27 cellular contexts compared by ENCODE assay signal in genomic region chr2:121498731-121499130, GRCh38. TPM values are rescaled to one million over a fixed set of nuclear protein-coding genes. Genes with fewer than 3 reads are reported as not detected.
DNase-seq lines count a peak whose midpoint lies in the region; ATAC-seq, FAIRE-seq and TF ChIP-seq lines count a peak whose summit lies in the region.
"Had no signal": no experiment of that assay in that cellular context is flagged by ENCODE, and none has a peak within 500 bp of the region (broad histone marks: within the 10 kb centered on the region; RNA-seq: fewer than 3 reads in every experiment).

No MANE protein-coding gene starts in this region.

- POLR2A ChIA-PET in Panc1 (lab: Charles Lee): no interaction called here

- H3K27me3 Mint-ChIP-seq in activated CD4-positive, alpha-beta T cell treated with anti-CD3 and anti-CD28 coated beads, Interleukin-2, amount 10 ng/mL, durations not matched to agents 24 days and 14 days: no peaks in the 10 kb centered on the region
- peaks cover 0 to 3% (median 0%) of the 10 kb centered on the region in 3 donors for H3K27me3 Mint-ChIP-seq in immature natural killer cell (ENCODE audit: low read depth in 3 of 3)
- H3K27me3 Mint-ChIP-seq: CD8-positive, alpha-beta memory T cell had no signal

- intact Hi-C loops in activated CD4-positive, alpha-beta T cell treated with anti-CD3 and anti-CD28 coated beads, Interleukin-2, amount 10 ng/mL, durations not matched to agents 24 days and 14 days (cut with micrococcal nuclease): no loop called here
- intact Hi-C loops in Panc1 (cut with micrococcal nuclease; ENCODE audit: unreplicated experiment): no loop called here

- H3K4me3 Mint-ChIP-seq in activated CD4-positive, alpha-beta T cell treated with anti-CD3 and anti-CD28 coated beads, Interleukin-2, amount 10 ng/mL, durations not matched to agents 24 days and 14 days: no peak overlapping the region
- H3K4me3 Mint-ChIP-seq in immature natural killer cell: no peak overlapping the region
- H3K4me3 Mint-ChIP-seq: CD14-positive monocyte; CD8-positive, alpha-beta memory T cell had no signal

- no peak overlapping the region for H3K4me2 ChIP-seq in smooth muscle cell

- H3K27ac Mint-ChIP-seq in activated CD4-positive, alpha-beta T cell treated with anti-CD3 and anti-CD28 coated beads, Interleukin-2, amount 10 ng/mL, durations not matched to agents 24 days and 14 days: peak overlapping the region; percentile 41
- peak overlapping the region; percentile 31 to 87 (median 65) for H3K27ac Mint-ChIP-seq in immature natural killer cell
- H3K27ac Mint-ChIP-seq: CD14-positive monocyte had no signal

- H3K36me3 Mint-ChIP-seq in activated CD4-positive, alpha-beta T cell treated with anti-CD3 and anti-CD28 coated beads, Interleukin-2, amount 10 ng/mL, durations not matched to agents 24 days and 14 days (ENCODE audit: low read depth): peaks cover 37% of the 10 kb centered on the region
- peaks cover 19 to 37% (median 29%) of the 10 kb centered on the region in 3 donors for H3K36me3 Mint-ChIP-seq in immature natural killer cell

- no peak for ATAC-seq in Panc1

- H3K4me1 Mint-ChIP-seq in activated CD4-positive, alpha-beta T cell treated with anti-CD3 and anti-CD28 coated beads, Interleukin-2, amount 10 ng/mL, durations not matched to agents 24 days and 14 days: peaks cover 7% of the 10 kb centered on the region
- peaks cover 56 to 70% of the 10 kb centered on the region in 2 donors for H3K4me1 Mint-ChIP-seq in immature natural killer cell
- H3K4me1 Mint-ChIP-seq: CD14-positive monocyte had no signal

- no peak overlapping the region for H3K27ac ChIP-seq in Panc1 (ENCODE audit: low read length)
- no peak overlapping the region for H3K27ac ChIP-seq in smooth muscle cell (ENCODE audit: low read depth)
- H3K27ac ChIP-seq: SK-N-MC had no signal

- peaks cover 9% of the 10 kb centered on the region for H4K20me1 ChIP-seq in smooth muscle cell (ENCODE audit: low read depth)

- H2AFZ ChIP-seq in smooth muscle cell (ENCODE audit: low read depth): no peak overlapping the region

- peaks cover 3% of the 10 kb centered on the region for H3K9me3 Mint-ChIP-seq in activated CD4-positive, alpha-beta T cell treated with anti-CD3 and anti-CD28 coated beads, Interleukin-2, amount 10 ng/mL, durations not matched to agents 24 days and 14 days
- peaks cover 0 to 2% (median 0%) of the 10 kb centered on the region in 6 donors for H3K9me3 Mint-ChIP-seq in immature natural killer cell
- H3K9me3 Mint-ChIP-seq: CD8-positive, alpha-beta memory T cell had no signal

- H3F3A ChIP-seq in smooth muscle cell (ENCODE audit: low read depth): no peaks in the 10 kb centered on the region

- H3K36me3 ChIP-seq in Panc1 (ENCODE audit: control insufficient read depth, insufficient read depth, low read length): peaks cover 6% of the 10 kb centered on the region; the same call in 1 of the 2 replicates
- peaks cover 8% of the 10 kb centered on the region for H3K36me3 ChIP-seq in smooth muscle cell (ENCODE audit: low read depth)

- TF ChIP-seq CTCF in Panc1 (IDR thresholded peaks at IDR 0.05) (no peak), smooth muscle cell (IDR thresholded peaks at IDR 0.05; ENCODE audit: borderline replicate concordance, insufficient read depth, poor library complexity, severe bottlenecking) (no peak)

- TSS peak; percentile 18 for BruUV-seq in Panc1 (replicated peaks; lab: Mats Ljungman, UMichigan)

- WGBS in smooth muscle cell (ENCODE audit: low lambda C conversion rate): 91% methylated on average over 1 of the region's 1 CpG

- FAIRE-seq in GM12891 (lab: Jason Lieb, UNC): peak; percentile 50
- FAIRE-seq: GM18507 had no signal

- H3K4me1 ChIP-seq in Panc1 (ENCODE audit: control insufficient read depth, insufficient read depth, low read length) (no peaks in the 10 kb centered on the region), smooth muscle cell (ENCODE audit: low read depth) (peaks cover 8% of the 10 kb centered on the region)
- H3K4me1 ChIP-seq: BE2C had no signal

- no peak overlapping the region for H3K9ac ChIP-seq in smooth muscle cell (ENCODE audit: low read depth)

- no peak overlapping the region for H3K4me3 ChIP-seq in Panc1 (ENCODE audit: low read depth in 2 of 2, low read length in 2 of 2)
- H3K4me3 ChIP-seq in smooth muscle cell: no peak overlapping the region
- H3K4me3 ChIP-seq: SK-N-MC had no signal

- no peak for TF ChIP-seq POLR2A in GM12891 (IDR thresholded peaks at IDR 0.05; ENCODE audit: low read depth, low read length)

- CTCF ChIA-PET in Panc1 (lab: Charles Lee): no interaction called here

- in situ Hi-C loops in Panc1 (cut with HindIII; ENCODE audit: low pct_unique_long_range_greater_than_20kb, low sequenced_read_pairs): no loop called here

- H3K27me3 ChIP-seq in Panc1 (ENCODE audit: control insufficient read depth, insufficient read depth, low read length): no peaks in the 10 kb centered on the region
- H3K27me3 ChIP-seq in smooth muscle cell (ENCODE audit: low read depth): no peaks in the 10 kb centered on the region
- H3K27me3 ChIP-seq: BE2C had no signal

- DNase-seq in activated CD4-positive, alpha-beta T cell treated with anti-CD3 and anti-CD28 coated beads, Interleukin-2, amount 10 ng/mL, durations not matched to agents 24 days and 14 days: no peak
- DNase-seq in activated CD4-positive, alpha-beta T cell treated with anti-CD3 and anti-CD28 coated beads, Interleukin-2, amount 50 U/mL, for 48 hours: no peak
- DNase-seq in GM12891 (ENCODE audit: insufficient read length, low spot score) (no peak), Panc1 (ENCODE audit: low read depth, low spot score) (no peak), immature natural killer cell (no peak), smooth muscle cell (lab: John Stamatoyannopoulos, UW; ENCODE audit: unreplicated experiment) (no peak), SHP77 (lab: John Stamatoyannopoulos, UW) (no peak), midbrain (lab: John Stamatoyannopoulos, UW) (no peak)
- DNase-seq: 8988T; ACHN; BE2C; CD8-positive, alpha-beta memory T cell; DMS 273 treated with DMSO at 0.1 percent for 48 hours; DMS79 treated with DMSO at 0.1 percent for 48 hours; GF-D8; H7; NCI-H1092 treated with DMSO at 0.1 percent for 48 hours; NCI-H1436; NCI-H1930; NCI-H446; NCI-H524 treated with DMSO at 0.1 percent for 48 hours; NCI-H82; SIG-M5 had no signal

- peaks cover 8% of the 10 kb centered on the region for H3K79me2 ChIP-seq in smooth muscle cell (ENCODE audit: low read depth)

- H3K9me3 ChIP-seq in Panc1 (ENCODE audit: control insufficient read depth, insufficient read depth, low read depth, low read length): no peaks in the 10 kb centered on the region
- H3K9me3 ChIP-seq in smooth muscle cell (replicated peaks; ENCODE audit: low read depth): no peaks in the 10 kb centered on the region
- H3K9me3 ChIP-seq: BE2C had no signal

TF ChIP-seq in GM12891, 5 proteins besides CTCF, POLR2A, EP300 and RAD21:
- TF ChIP-seq POU2F2 (IDR thresholded peaks at IDR 0.05; ENCODE audit: low read depth, low read length) (no peak), PAX5 (IDR thresholded peaks at IDR 0.05; ENCODE audit: insufficient read depth, low read length, severe bottlenecking) (no peak), POLR2AphosphoS5 (IDR thresholded peaks at IDR 0.05; ENCODE audit: low read depth, low read length) (no peak), TAF1 (IDR thresholded peaks at IDR 0.05; ENCODE audit: low read depth, low read length) (no peak), SPI1 (IDR thresholded peaks at IDR 0.05; ENCODE audit: low read depth, low read length) (no peak)

RNA-seq across cellular contexts. Expression of gene RNU4ATAC, which starts 31.9 kb away (rescaled TPM):
- not detected in 2 replicates for total RNA-seq in activated CD4-positive, alpha-beta T cell treated with anti-CD3 and anti-CD28 coated beads, Interleukin-2, amount 10 ng/mL, durations not matched to agents 24 days and 14 days
- not detected for polyA plus RNA-seq in GM12891 (2012; ENCODE audit: low read depth, missing spikeins)
- not detected for total RNA-seq in Panc1 (2021; ENCODE audit: unreplicated experiment)
- polyA plus RNA-seq in Panc1 (2012; ENCODE audit: insufficient read length): 9.3 TPM
- polyA plus RNA-seq in immature natural killer cell: not detected
- total RNA-seq in smooth muscle cell: not detected in 2 replicates
- 13.5 and 20.4 TPM in 2 replicates for polyA plus RNA-seq in smooth muscle cell
- total RNA-seq: CD8-positive, alpha-beta memory T cell; H7; HT-29 had no signal
- polyA plus RNA-seq: CD14-positive monocyte; CD8-positive, alpha-beta memory T cell had no signal
